Comparison of ENCODE assay signal across 1 cellular context in genomic region chrX:147917700-147918694, GRCh38.
TF ChIP-seq lines count a peak whose summit lies in the region.

No MANE protein-coding gene starts in this region.

TF ChIP-seq in GM12878, 131 proteins besides CTCF, POLR2A, EP300 and RAD21 (continued from another document):
- no peak for TF ChIP-seq TCF7 (IDR thresholded peaks at IDR 0.05; ENCODE audit: borderline replicate concordance)
- no peak for TF ChIP-seq NFXL1 (IDR thresholded peaks at IDR 0.05; ENCODE audit: borderline replicate concordance)
- TF ChIP-seq ZNF217 (IDR thresholded peaks at IDR 0.05) = no peak
- TF ChIP-seq RELB (IDR thresholded peaks at IDR 0.05; ENCODE audit: low read depth) = no peak
- TF ChIP-seq PAX8 (IDR thresholded peaks at IDR 0.05) = no peak
- TF ChIP-seq CEBPB (IDR thresholded peaks at IDR 0.05; ENCODE audit: borderline replicate concordance in 1 of 2, low read depth in 2 of 2, low read length in 2 of 2) = no peak
- no peak for TF ChIP-seq EGR1 (IDR thresholded peaks at IDR 0.05; ENCODE audit: borderline replicate concordance in 1 of 2, low read depth in 2 of 2, low read length in 2 of 2)
- no peak for TF ChIP-seq ZNF592 (IDR thresholded peaks at IDR 0.05)
- TF ChIP-seq, protein P1, sequence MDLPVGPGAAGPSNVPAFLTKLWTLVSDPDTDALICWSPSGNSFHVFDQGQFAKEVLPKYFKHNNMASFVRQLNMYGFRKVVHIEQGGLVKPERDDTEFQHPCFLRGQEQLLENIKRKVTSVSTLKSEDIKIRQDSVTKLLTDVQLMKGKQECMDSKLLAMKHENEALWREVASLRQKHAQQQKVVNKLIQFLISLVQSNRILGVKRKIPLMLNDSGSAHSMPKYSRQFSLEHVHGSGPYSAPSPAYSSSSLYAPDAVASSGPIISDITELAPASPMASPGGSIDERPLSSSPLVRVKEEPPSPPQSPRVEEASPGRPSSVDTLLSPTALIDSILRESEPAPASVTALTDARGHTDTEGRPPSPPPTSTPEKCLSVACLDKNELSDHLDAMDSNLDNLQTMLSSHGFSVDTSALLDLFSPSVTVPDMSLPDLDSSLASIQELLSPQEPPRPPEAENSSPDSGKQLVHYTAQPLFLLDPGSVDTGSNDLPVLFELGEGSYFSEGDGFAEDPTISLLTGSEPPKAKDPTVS (IDR thresholded peaks at IDR 0.05; ENCODE audit: low read depth, low read length) = no peak
- no peak for TF ChIP-seq ZSCAN29 (IDR thresholded peaks at IDR 0.05)
- no peak for TF ChIP-seq RFX5 (IDR thresholded peaks at IDR 0.05; ENCODE audit: low read depth, low read length)
- TF ChIP-seq CBX3 (IDR thresholded peaks at IDR 0.05; ENCODE audit: borderline replicate concordance, low read depth) = no peak
- peak; percentile 61 for TF ChIP-seq JUNB (IDR thresholded peaks at IDR 0.05)
